8 cellular contexts compared by ENCODE assay signal in genomic region chr19:43575955-43576451, GRCh38. TPM values are rescaled to one million over a fixed set of nuclear protein-coding genes. Genes with fewer than 3 reads are reported as not detected.
DNase-seq lines count a peak whose midpoint lies in the region; ATAC-seq and TF ChIP-seq lines count a peak whose summit lies in the region.

No MANE protein-coding gene starts in this region.

- WGBS in body of pancreas, 2 donors: 51 to 65% methylated on average over 28 of the region's 28 CpGs
- WGBS in lung, 2 donors: 59 to 61% methylated on average over 28 of the region's 28 CpGs

- DNase-seq in MG63 (no peak), body of pancreas (no peak), lung (ENCODE audit: low spot score) (no peak), NCI-H82 (lab: John Stamatoyannopoulos, UW) (no peak), cerebellum (ENCODE audit: low spot score) (no peak), NCI-H524 treated with DMSO at 0.1 percent for 48 hours (lab: John Stamatoyannopoulos, UW) (no peak)

- peaks cover 12% of the 10 kb centered on the region for H3K4me1 ChIP-seq in body of pancreas
- H3K4me1 ChIP-seq in lung (ENCODE audit: control insufficient read depth in 2 of 2, insufficient read depth in 2 of 2, low read length in 2 of 2): peaks cover 3 to 11% of the 10 kb centered on the region in 2 donors

- H3K27me3 ChIP-seq in MG63 (no peaks in the 10 kb centered on the region), body of pancreas (no peaks in the 10 kb centered on the region), lung (ENCODE audit: control insufficient read depth, insufficient read depth) (no peaks in the 10 kb centered on the region)

- H3K4me3 ChIP-seq in MG63: peak overlapping the region; percentile 96
- H3K4me3 ChIP-seq in body of pancreas: no peak overlapping the region
- H3K4me3 ChIP-seq in lung: peak overlapping the region; percentile 5

- TF ChIP-seq CTCF in C4-2B (conservative IDR thresholded peaks at IDR 0.05) (no peak), body of pancreas (IDR thresholded peaks at IDR 0.05) (no peak), lung (IDR thresholded peaks at IDR 0.05; ENCODE audit: control extremely low read depth, extremely low read depth) (no peak)

- H3K9me3 ChIP-seq in MG63: no peaks in the 10 kb centered on the region
- no peaks in the 10 kb centered on the region for H3K9me3 ChIP-seq in body of pancreas
- H3K9me3 ChIP-seq in lung (ENCODE audit: control insufficient read depth in 2 of 2, insufficient read depth in 1 of 2, low read length in 1 of 2): no peaks in the 10 kb centered on the region

- H3K36me3 ChIP-seq in MG63 (peaks cover 31% of the 10 kb centered on the region), body of pancreas (replicated peaks in 1 of 2; ENCODE audit: insufficient read depth in 1 of 2, low read depth in 2 of 2) (no peaks in the 10 kb centered on the region), lung (ENCODE audit: control insufficient read depth in 2 of 2, insufficient read depth in 2 of 2, low read length in 2 of 2) (peaks cover 0 to 2% of the 10 kb centered on the region in 2 donors)

- H3K27ac ChIP-seq in C4-2B: peak overlapping the region; percentile 85
- peak overlapping the region in 3 of 4 donors; percentile 66 to 84 (median 76) for H3K27ac ChIP-seq in body of pancreas
- H3K27ac ChIP-seq in lung (ENCODE audit: low read depth in 1 of 2, low read length in 1 of 2): peak overlapping the region; percentile 35 to 48

- no peak for TF ChIP-seq POLR2A in body of pancreas (IDR thresholded peaks at IDR 0.05)

- intact Hi-C loops in body of pancreas (cut with DNase I): no loop called here

- ATAC-seq in body of pancreas (no peak), lung (ENCODE audit: insufficient read depth, low FRiP score) (no peak), HG03280 (IDR thresholded peaks at IDR 0.05; ENCODE audit: unreplicated experiment) (no peak)

RNA-seq across cellular contexts. Expression of gene PINLYP, which starts 0.4 kb away (rescaled TPM):
- 2.3 TPM in 1 of 2 replicates, not detected in the other for total RNA-seq in MG63 (2014; rRNA removed; shearing (Covaris generic); ENCODE audit: low replicate concordance)
- total RNA-seq in body of pancreas: 1 to 10 TPM in 1 of 2 donors, not detected in 1; 4.6 TPM
- total RNA-seq in lung: 1 to 10 TPM; 6.1 to 8.9 TPM
- polyA plus RNA-seq in lung: 10 to 100 TPM in 1 of 2 donors, 1 to 10 TPM in 1; 7.9 to 14.2 TPM
- total RNA-seq in cerebellum: 7.7 TPM

RNA-seq across cellular contexts. Expression of gene XRCC1, which starts 0.7 kb away (rescaled TPM):
- total RNA-seq in MG63 (2014; rRNA removed; shearing (Covaris generic); ENCODE audit: low replicate concordance): 49.7 and 59.3 TPM in 2 replicates
- 10 to 100 TPM; 19.7 to 31.0 TPM for total RNA-seq in body of pancreas
- 10 to 100 TPM; 26.5 to 32.2 TPM for total RNA-seq in lung
- polyA plus RNA-seq in lung: 10 to 100 TPM; 15.4 to 22.4 TPM
- total RNA-seq in cerebellum: 16.2 TPM

RNA-seq across cellular contexts. Expression of gene IRGQ, which starts 19.9 kb away (rescaled TPM):
- total RNA-seq in MG63 (2014; rRNA removed; shearing (Covaris generic); ENCODE audit: low replicate concordance): 13.3 and 16.9 TPM in 2 replicates
- total RNA-seq in body of pancreas (10 to 100 TPM in 1 of 2 donors, 1 to 10 TPM in 1; 9.1 to 20.1 TPM), lung (10 to 100 TPM; 23.7 to 28.3 TPM), cerebellum (76.6 TPM)
- 1 to 10 TPM; 3.8 to 7.5 TPM for polyA plus RNA-seq in lung

RNA-seq across cellular contexts. Expression of gene ZNF576, which starts 20.4 kb away (rescaled TPM):
- 15.9 and 26.1 TPM in 2 replicates for total RNA-seq in MG63 (2014; rRNA removed; shearing (Covaris generic); ENCODE audit: low replicate concordance)
- total RNA-seq in body of pancreas (1 to 10 TPM; 4.6 to 8.6 TPM), lung (10 to 100 TPM in 1 of 2 donors, 1 to 10 TPM in 1; 5.8 to 14.8 TPM), cerebellum (7.1 TPM)
- polyA plus RNA-seq in lung: 10 to 100 TPM in 1 of 2 donors, 1 to 10 TPM in 1; 9.8 to 17.2 TPM

RNA-seq across cellular contexts. Expression of gene SRRM5, which starts 35.9 kb away (rescaled TPM):
- not detected in 2 replicates for total RNA-seq in MG63 (2014; rRNA removed; shearing (Covaris generic); ENCODE audit: low replicate concordance)
- total RNA-seq in body of pancreas (1 to 10 TPM in 1 of 2 donors, under 1 TPM in 1; 0.33 to 2.1 TPM), lung (under 1 TPM in 1 of 2 donors, not detected in 1; 0.31 TPM), cerebellum (0.09 TPM)
- under 1 TPM; 0.22 to 0.49 TPM for polyA plus RNA-seq in lung

Comparison
In these comparisons a context has a peak if more than half of its experiments do, and no peak if none do; other contexts are left out.
1. H3K4me3 ChIP-seq: peak in MG63 (single experiment) and lung (single experiment); none in body of pancreas (0 of 2).
2. Peak in every context shown above with its lines, with median percentiles within 50 percentile points of each other: H3K27ac ChIP-seq.